Comparison of ENCODE assay signal across 33 cellular contexts in the genomic region with DNA sequence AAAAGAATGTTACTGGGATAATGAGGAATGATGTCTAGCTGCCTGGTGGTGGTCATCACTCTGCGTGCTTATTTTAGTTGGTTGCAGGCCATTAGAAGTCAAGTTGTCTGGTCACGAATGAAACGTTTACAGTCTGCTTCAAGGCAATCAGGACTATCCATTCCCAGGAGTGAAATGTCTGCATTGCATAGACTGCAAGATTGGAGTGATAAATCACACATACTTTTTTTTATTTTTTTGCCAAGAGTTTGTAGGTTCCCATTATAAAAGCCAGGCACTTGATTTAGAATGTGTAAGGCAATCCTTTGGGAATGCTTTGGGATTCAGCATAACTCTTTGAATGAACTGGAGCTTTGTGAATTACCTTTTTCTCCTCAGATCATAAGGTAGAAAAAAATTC.
"Had no signal": no experiment of that assay in that cellular context is flagged by ENCODE, and none has a peak within 500 bp of the region (broad histone marks: within the 10 kb centered on the region; RNA-seq: fewer than 3 reads in every experiment).

No MANE protein-coding gene starts in this region.

- H3K27me3 Mint-ChIP-seq: activated CD4-positive, alpha-beta memory T cell treated with anti-CD3 and anti-CD28 coated beads for 36 hours; activated CD4-positive, alpha-beta T cell treated with anti-CD3 and anti-CD28 coated beads for 36 hours; activated CD4-positive, alpha-beta T cell treated with anti-CD3 and anti-CD28 coated beads, Interleukin-2, amount 10 ng/mL, durations not matched to agents 24 days and 14 days; activated T-cell treated with anti-CD3 and anti-CD28 coated beads, Interleukin-2, amount 50 U/mL, for 24 hours; dendritic cell treated with granulocyte-macrophage colony-stimulating factor and Interleukin-4, amounts not matched to agents 40 ng/mL and 50 ng/mL, for 4 days; T-helper 17 cell had no signal

- H3K36me3 ChIP-seq: gastrocnemius medialis, heart left ventricle had no signal

- H3K4me3 Mint-ChIP-seq: activated CD4-positive, alpha-beta memory T cell treated with anti-CD3 and anti-CD28 coated beads for 36 hours; activated CD4-positive, alpha-beta T cell treated with anti-CD3 and anti-CD28 coated beads for 36 hours; activated CD4-positive, alpha-beta T cell treated with anti-CD3 and anti-CD28 coated beads, Interleukin-2, amount 10 ng/mL, durations not matched to agents 24 days and 14 days; activated naive CD8-positive, alpha-beta T cell; activated T-cell treated with anti-CD3 and anti-CD28 coated beads, Interleukin-2, amount 50 U/mL, for 24 hours; activated T-helper 17 cell treated with anti-CD3 and anti-CD28 coated beads, Interleukin-2, amount 50 U/mL, for 72 hours; dendritic cell treated with granulocyte-macrophage colony-stimulating factor and Interleukin-4, amounts not matched to agents 40 ng/mL and 50 ng/mL, for 4 days; endodermal cell; T-helper 17 cell; T-helper 2 cell treated with Interferon-gamma antibody and Interleukin-4, amounts not matched to agents 5 μg/mL and 100 μg/mL, for 36 hours had no signal

- H3K27ac ChIP-seq: body of pancreas, coronary artery, dorsolateral prefrontal cortex, foreskin keratinocyte, gastrocnemius medialis, heart left ventricle had no signal

- H3K9me3 Mint-ChIP-seq: activated CD4-positive, alpha-beta memory T cell treated with anti-CD3 and anti-CD28 coated beads for 36 hours; activated T-cell treated with anti-CD3 and anti-CD28 coated beads, Interleukin-2, amount 50 U/mL, for 24 hours; endodermal cell; T-helper 2 cell treated with Interferon-gamma antibody and Interleukin-4, amounts not matched to agents 5 μg/mL and 100 μg/mL, for 36 hours had no signal

- H3K4me1 ChIP-seq: body of pancreas, foreskin keratinocyte, gastrocnemius medialis, heart left ventricle had no signal

- H3K27ac Mint-ChIP-seq: activated CD4-positive, alpha-beta memory T cell treated with anti-CD3 and anti-CD28 coated beads for 36 hours; activated CD4-positive, alpha-beta T cell treated with anti-CD3 and anti-CD28 coated beads for 36 hours; activated CD4-positive, alpha-beta T cell treated with anti-CD3 and anti-CD28 coated beads, Interleukin-2, amount 10 ng/mL, durations not matched to agents 24 days and 14 days; activated naive CD8-positive, alpha-beta T cell; activated T-cell treated with anti-CD3 and anti-CD28 coated beads, Interleukin-2, amount 50 U/mL, for 24 hours; activated T-helper 17 cell treated with anti-CD3 and anti-CD28 coated beads, Interleukin-2, amount 50 U/mL, for 72 hours; dendritic cell treated with granulocyte-macrophage colony-stimulating factor and Interleukin-4, amounts not matched to agents 40 ng/mL and 50 ng/mL, for 4 days; endodermal cell; T-helper 17 cell; T-helper 2 cell treated with Interferon-gamma antibody and Interleukin-4, amounts not matched to agents 5 μg/mL and 100 μg/mL, for 36 hours had no signal

- H3K27me3 ChIP-seq: body of pancreas, dorsolateral prefrontal cortex, foreskin keratinocyte, gastrocnemius medialis, heart left ventricle had no signal

- H3K36me3 Mint-ChIP-seq: activated CD4-positive, alpha-beta memory T cell treated with anti-CD3 and anti-CD28 coated beads for 36 hours; activated naive CD8-positive, alpha-beta T cell had no signal

- H3K9me3 ChIP-seq: body of pancreas, gastrocnemius medialis had no signal

- H3K4me3 ChIP-seq: body of pancreas, coronary artery, dorsolateral prefrontal cortex, gastrocnemius medialis, heart left ventricle had no signal

- DNase-seq: activated CD4-positive, alpha-beta memory T cell treated with anti-CD3 and anti-CD28 coated beads for 36 hours; activated CD4-positive, alpha-beta T cell treated with anti-CD3 and anti-CD28 coated beads for 36 hours; activated CD4-positive, alpha-beta T cell treated with anti-CD3 and anti-CD28 coated beads, Interleukin-2, amount 10 ng/mL, durations not matched to agents 24 days and 14 days; activated CD4-positive, CD25-positive, alpha-beta regulatory T cell; activated CD4-positive, CD25-positive, alpha-beta regulatory T cell treated with anti-CD3 and anti-CD28 coated beads, Interleukin-2, amount 50 U/mL, for 72 hours; activated CD8-positive, alpha-beta memory T cell treated with anti-CD3 and anti-CD28 coated beads, Interleukin-2, amount 50 U/mL, for 48 hours; activated effector memory CD4-positive, alpha-beta T cell treated with Interleukin-2 at 50 U/mL for 16 hours; activated gamma-delta T cell treated with Interleukin-2 at 50 U/mL for 16 hours; activated naive CD4-positive, alpha-beta T cell treated with anti-CD3 and anti-CD28 coated beads, Interleukin-2, amount 50 U/mL, for 16 hours; activated naive CD4-positive, alpha-beta T cell treated with Interleukin-2 at 50 U/mL for 16 hours; activated T-cell treated with anti-CD3 and anti-CD28 coated beads for 4 hours; activated T-cell treated with anti-CD3 and anti-CD28 coated beads, Interleukin-2, amount 50 U/mL, for 24 hours; amniotic stem cell; anterior cingulate cortex; body of pancreas; central memory CD4-positive, alpha-beta T cell; cerebellar nuclear complex; dorsolateral prefrontal cortex; effector memory CD4-positive, alpha-beta T cell; endodermal cell; foreskin keratinocyte; gastrocnemius medialis; glutamatergic neuron; heart left ventricle; T-helper 1 cell; T-helper 17 cell; T1000 had no signal

- H3K4me1 Mint-ChIP-seq: activated CD4-positive, alpha-beta T cell treated with anti-CD3 and anti-CD28 coated beads for 36 hours; activated CD4-positive, alpha-beta T cell treated with anti-CD3 and anti-CD28 coated beads, Interleukin-2, amount 10 ng/mL, durations not matched to agents 24 days and 14 days; activated T-helper 17 cell treated with anti-CD3 and anti-CD28 coated beads, Interleukin-2, amount 50 U/mL, for 72 hours; T-helper 17 cell had no signal

- ATAC-seq: activated CD4-positive, alpha-beta T cell treated with anti-CD3 and anti-CD28 coated beads for 36 hours; activated T-helper 17 cell treated with anti-CD3 and anti-CD28 coated beads, Interleukin-2, amount 50 U/mL, for 72 hours; body of pancreas; esophagus mucosa; foreskin keratinocyte; gastrocnemius medialis; heart left ventricle; T-helper 17 cell had no signal
